ENCODE assay signal across 8 cellular contexts in genomic region chr11:62974848-62975522, GRCh38. TPM values are rescaled to one million over a fixed set of nuclear protein-coding genes. Genes with fewer than 3 reads are reported as not detected.
DNase-seq lines count a peak whose midpoint lies in the region; ATAC-seq, FAIRE-seq and TF ChIP-seq lines count a peak whose summit lies in the region.

No MANE protein-coding gene starts in this region.

- intact Hi-C loops in mammary epithelial cell (cut with micrococcal nuclease): loop anchor here (1.0 kb wide), 1 partner anchor 67 kb away; no protein-coding TSS in a partner anchor

- FAIRE-seq in A549 (lab: Jason Lieb, UNC): no peak

- WGBS in A549 (ENCODE audit: missing lambda C conversion rate): 18% methylated on average over 7 of the region's 9 CpGs
- 58% methylated on average over 5 of the region's 9 CpGs for WGBS in mammary epithelial cell (ENCODE audit: low coverage, missing lambda C conversion rate)

- no peaks in the 10 kb centered on the region for H3K9me3 Mint-ChIP-seq in mesothelial cell of epicardium

- H3K27ac Mint-ChIP-seq in mesothelial cell of epicardium: no peak overlapping the region

- no peaks in the 10 kb centered on the region for H3K9me3 ChIP-seq in A549
- H3K9me3 ChIP-seq in mammary epithelial cell (replicated peaks; ENCODE audit: insufficient read depth, low read length): no peaks in the 10 kb centered on the region

- BruUV-seq in mammary epithelial cell (replicated peaks; lab: Mats Ljungman, UMichigan): no TSS peak

- peak; percentile 47 for TF ChIP-seq CTCF in A549 (IDR thresholded peaks at IDR 0.05)
- TF ChIP-seq CTCF in GM12874 (IDR thresholded peaks at IDR 0.05; ENCODE audit: insufficient read depth, low read depth, low read length): peak; percentile 67
- peak; percentile 33 to 44 for TF ChIP-seq CTCF in mammary epithelial cell (conservative IDR thresholded peaks at IDR 0.05 in 1 of 2, IDR thresholded peaks at IDR 0.05 in 1 of 2; ENCODE audit: extremely low read depth in 1 of 2, insufficient read depth in 1 of 2, low read depth in 1 of 2, low read length in 2 of 2)
- TF ChIP-seq CTCF in mesothelial cell of epicardium (IDR thresholded peaks at IDR 0.05; ENCODE audit: unreplicated experiment): no peak

- no peaks in the 10 kb centered on the region for H3K36me3 Mint-ChIP-seq in mesothelial cell of epicardium

- H3K4me1 Mint-ChIP-seq in mesothelial cell of epicardium: peaks cover 5% of the 10 kb centered on the region

- H3K79me2 ChIP-seq in mammary epithelial cell (ENCODE audit: insufficient read depth, low read length): no peaks in the 10 kb centered on the region

- 0 out of 3 replicates have a peak overlapping the region, but pooled peaks have one; percentile 5 for H3K4me2 ChIP-seq in A549
- no peak overlapping the region for H3K4me2 ChIP-seq in mammary epithelial cell (ENCODE audit: insufficient read depth, low read depth, low read length)

- ATAC-seq in A549: peak; percentile 83 to 93
- ATAC-seq in HG03280 (IDR thresholded peaks at IDR 0.05; ENCODE audit: unreplicated experiment): no peak

- H3K4me3 ChIP-seq in A549 (no peak overlapping the region), mammary epithelial cell (replicated peaks in 1 of 3; ENCODE audit: insufficient read depth in 1 of 3, low read depth in 2 of 3, low read length in 3 of 3) (no peak overlapping the region)

- no peak overlapping the region for H2AFZ ChIP-seq in mammary epithelial cell (ENCODE audit: low read depth, low read length)

- POLR2A ChIA-PET in A549 (lab: Yijun Ruan, JAX): no interaction called here

- H3K9ac ChIP-seq in mammary epithelial cell (ENCODE audit: insufficient read depth, low read length): no peak overlapping the region

- CTCF ChIA-PET in A549 (lab: Yijun Ruan, JAX) (interaction anchor here (0.7 to 4.4 kb wide), 20 partner anchors 10 to 707 kb away, joined by 3 to 53 read pairs (median 3); no protein-coding TSS in a partner anchor), mammary epithelial cell (lab: Charles Lee; ENCODE audit: low non-redundant PET) (interaction anchor here (0.7 kb wide), 1 partner anchor 69 kb away, joined by 3 read pairs; no protein-coding TSS in a partner anchor)

- dilution Hi-C loops in mammary epithelial cell (cut with HindIII; ENCODE audit: low sequenced_read_pairs): no loop called here

- H3K4me1 ChIP-seq in A549: no peaks in the 10 kb centered on the region
- H3K4me1 ChIP-seq in mammary epithelial cell (ENCODE audit: insufficient read depth, low read length): no peaks in the 10 kb centered on the region

- DNase-seq in A549 (ENCODE audit: low read depth in 1 of 2, low spot score in 1 of 2) (peak; percentile 38 to 54), NCI-H2227 (lab: John Stamatoyannopoulos, UW; ENCODE audit: unreplicated experiment) (peak; percentile 68), mammary epithelial cell (no peak), mesothelial cell of epicardium (ENCODE audit: low spot score in 2 of 2, unreplicated experiment in 2 of 2) (peak; percentile 42 to 54), AG08396 (ENCODE audit: low spot score) (no peak), NCI-H774 (lab: John Stamatoyannopoulos, UW) (no peak)

- TF ChIP-seq EP300 in A549 (IDR thresholded peaks at IDR 0.05): no peak

- no peaks in the 10 kb centered on the region for H3K36me3 ChIP-seq in mammary epithelial cell (ENCODE audit: insufficient read depth, low read length)

- H3K27ac ChIP-seq in A549: no peak overlapping the region
- H3K27ac ChIP-seq in mammary epithelial cell (ENCODE audit: insufficient read depth, low read depth, low read length): no peak overlapping the region

- TF ChIP-seq POLR2A in A549 (IDR thresholded peaks at IDR 0.05; ENCODE audit: low read length): no peak

- in situ Hi-C loops in mammary epithelial cell (cut with MboI; ENCODE audit: low sequenced_read_pairs in 2 of 2): no loop called here

- no peaks in the 10 kb centered on the region for H4K20me1 ChIP-seq in mammary epithelial cell (ENCODE audit: insufficient read depth, low read length)

- H3K27me3 ChIP-seq in mammary epithelial cell (ENCODE audit: insufficient read depth, low read length): no peaks in the 10 kb centered on the region

- H3K4me3 Mint-ChIP-seq in mesothelial cell of epicardium: no peak overlapping the region

- H3K27me3 Mint-ChIP-seq in mesothelial cell of epicardium (ENCODE audit: low read depth): peaks cover 27% of the 10 kb centered on the region

- peak in 1 of 2 experiments; percentile 15; a peak in 1 of 5 replicates for TF ChIP-seq RAD21 in A549 (conservative IDR thresholded peaks at IDR 0.05 in 1 of 2, IDR thresholded peaks at IDR 0.05 in 1 of 2)

TF ChIP-seq in A549, 52 proteins besides CTCF, POLR2A, EP300 and RAD21:
- TF ChIP-seq SMC3 (IDR thresholded peaks at IDR 0.05) (peak; percentile 26; the same call in 1 of the 3 replicates), KDM1A (IDR thresholded peaks at IDR 0.05; ENCODE audit: low read depth) (no peak)
TF ChIP-seq in A549: peak in this region for 1.

RNA-seq across cellular contexts. Expression of gene SLC22A6, which starts 9.8 kb away (rescaled TPM):
- not detected in 2 replicates for polyA plus RNA-seq in A549 (2011; rRNA removed)
- not detected in 2 replicates for polyA plus RNA-seq in A549 (2012; cell fraction: cytosol; rRNA removed)
- polyA plus RNA-seq in A549 (2012; cell fraction: nucleus; rRNA removed): not detected in 2 replicates
- not detected in 3 replicates for polyA plus RNA-seq in A549 (2017; fragmentation: RNase III; extraction: RNeasy Plus Mini Kit Qiagen cat#74134 plus additional on column Dnase treatment)
- polyA minus RNA-seq in A549 (2011; rRNA and poly(A)+ RNA removed): not detected in 2 replicates
- not detected for total RNA-seq in mammary epithelial cell
- not detected for polyA plus RNA-seq in mammary epithelial cell
- not detected for polyA minus RNA-seq in mammary epithelial cell
- total RNA-seq in mesothelial cell of epicardium: not detected in 3 replicates

RNA-seq across cellular contexts. Expression of gene SLC22A8, which starts 40.7 kb away (rescaled TPM):
- polyA plus RNA-seq in A549 (2011; rRNA removed) (not detected in 2 replicates), A549 (2017; fragmentation: RNase III; extraction: RNeasy Plus Mini Kit Qiagen cat#74134 plus additional on column Dnase treatment) (not detected in 3 replicates), mammary epithelial cell (not detected)
- polyA plus RNA-seq in A549 (2012; cell fraction: cytosol; rRNA removed): not detected in 2 replicates
- not detected in 2 replicates for polyA plus RNA-seq in A549 (2012; cell fraction: nucleus; rRNA removed)
- not detected in 2 replicates for polyA minus RNA-seq in A549 (2011; rRNA and poly(A)+ RNA removed)
- total RNA-seq in mammary epithelial cell (not detected), mesothelial cell of epicardium (not detected in 3 replicates)
- not detected for polyA minus RNA-seq in mammary epithelial cell

RNA-seq across cellular contexts. Expression of gene CHRM1, which starts 53.8 kb away (rescaled TPM):
- polyA plus RNA-seq in A549 (2011; rRNA removed) (not detected in 2 replicates), A549 (2017; fragmentation: RNase III; extraction: RNeasy Plus Mini Kit Qiagen cat#74134 plus additional on column Dnase treatment) (not detected in 3 replicates), mammary epithelial cell (not detected)
- polyA plus RNA-seq in A549 (2012; cell fraction: cytosol; rRNA removed): not detected in 2 replicates
- not detected in 2 replicates for polyA plus RNA-seq in A549 (2012; cell fraction: nucleus; rRNA removed)
- polyA minus RNA-seq in A549 (2011; rRNA and poly(A)+ RNA removed): not detected in 2 replicates
- total RNA-seq in mammary epithelial cell (not detected), mesothelial cell of epicardium (0.09 to 0.72 TPM (median 0.11 TPM) in 3 replicates)
- not detected for polyA minus RNA-seq in mammary epithelial cell

Comparison
In these comparisons a context has a peak if more than half of its experiments do, and no peak if none do; other contexts are left out.
1. DNase-seq: peak in A549 (2 of 2), NCI-H2227 (single experiment) and mesothelial cell of epicardium (2 of 2); none in mammary epithelial cell (single experiment), AG08396 (single experiment) and NCI-H774 (single experiment).